Comparison of ENCODE assay signal across 18 cellular contexts in genomic region chr5:43171441-43171840, GRCh38. TPM values are rescaled to one million over a fixed set of nuclear protein-coding genes. Genes with fewer than 3 reads are reported as not detected.
DNase-seq lines count a peak whose midpoint lies in the region; ATAC-seq and TF ChIP-seq lines count a peak whose summit lies in the region.
"Had no signal": no experiment of that assay in that cellular context is flagged by ENCODE, and none has a peak within 500 bp of the region (broad histone marks: within the 10 kb centered on the region; RNA-seq: fewer than 3 reads in every experiment).

No MANE protein-coding gene starts in this region.

- POLR2A ChIA-PET in WTC11 (lab: Charles Lee), result no interaction called here

- no peaks in the 10 kb centered on the region for H3K9me3 ChIP-seq in neural progenitor cell (ENCODE audit: low read depth)
- H3K9me3 ChIP-seq: A549, BLaER1 had no signal

- peaks cover 5% of the 10 kb centered on the region for H3K4me1 Mint-ChIP-seq in activated CD8-positive, alpha-beta memory T cell treated with anti-CD3 and anti-CD28 coated beads, Interleukin-2, amount 10 ng/mL, durations not matched to agents 7 days and 5 days
- H3K4me1 Mint-ChIP-seq in WTC11 (peaks cover 14% of the 10 kb centered on the region), neural progenitor cell (no peaks in the 10 kb centered on the region)

- H3K27me3 Mint-ChIP-seq in activated CD8-positive, alpha-beta memory T cell treated with anti-CD3 and anti-CD28 coated beads, Interleukin-2, amount 10 ng/mL, durations not matched to agents 7 days and 5 days, result no peaks in the 10 kb centered on the region
- H3K27me3 Mint-ChIP-seq in WTC11 (ENCODE audit: low read depth) (no peaks in the 10 kb centered on the region), neural progenitor cell (ENCODE audit: insufficient read depth, low read depth) (no peaks in the 10 kb centered on the region)
- H3K27me3 Mint-ChIP-seq: CD4-positive, alpha-beta memory T cell had no signal

- H3K36me3 ChIP-seq in neural progenitor cell, result peaks cover 8% of the 10 kb centered on the region

- H3K27ac Mint-ChIP-seq in activated CD8-positive, alpha-beta memory T cell treated with anti-CD3 and anti-CD28 coated beads, Interleukin-2, amount 10 ng/mL, durations not matched to agents 7 days and 5 days, result no peak overlapping the region
- H3K27ac Mint-ChIP-seq in WTC11 (peak overlapping the region; percentile 88; the same call in 1 of the 2 replicates), neural progenitor cell (peak overlapping the region; percentile 35)

- peak; percentile 7 for DNase-seq in activated CD8-positive, alpha-beta memory T cell treated with anti-CD3 and anti-CD28 coated beads for 24 hours
- DNase-seq in activated CD8-positive, alpha-beta memory T cell treated with anti-CD3 and anti-CD28 coated beads, Interleukin-2, amount 10 ng/mL, durations not matched to agents 7 days and 5 days, result no peak
- no peak for DNase-seq in WTC11 (ENCODE audit: low spot score)
- DNase-seq in kidney glomerular epithelial cell (lab: John Stamatoyannopoulos, UW), result peak; percentile 44
- no peak for DNase-seq in neural progenitor cell (ENCODE audit: low spot score)
- no peak for DNase-seq in activated CD4-positive, alpha-beta T cell treated with anti-CD3 and anti-CD28 coated beads, Interleukin-2, amount 50 U/mL, for 1 hour
- no peak for DNase-seq in SHP77 (lab: John Stamatoyannopoulos, UW)
- no peak for DNase-seq in DMS114 treated with DMSO at 0.1 percent for 48 hours (lab: John Stamatoyannopoulos, UW; ENCODE audit: unreplicated experiment)
- DNase-seq: CD4-positive, alpha-beta memory T cell; DMS53; DND-41; H9 had no signal

- ATAC-seq in activated CD8-positive, alpha-beta memory T cell treated with anti-CD3 and anti-CD28 coated beads, Interleukin-2, amount 10 ng/mL, durations not matched to agents 7 days and 5 days, result no peak
- no peak for ATAC-seq in WTC11
- ATAC-seq: A549 had no signal

- CTCF ChIA-PET in activated CD8-positive, alpha-beta memory T cell treated with anti-CD3 and anti-CD28 coated beads, Interleukin-2, amount 10 ng/mL, durations not matched to agents 7 days and 5 days (lab: Charles Lee), result no interaction called here
- CTCF ChIA-PET in WTC11 (lab: Charles Lee), result no interaction called here

- H4K20me1 ChIP-seq in neural progenitor cell (ENCODE audit: low read depth), result peaks cover 3% of the 10 kb centered on the region

- H3K9ac ChIP-seq in neural progenitor cell, result no peak overlapping the region
- H3K9ac ChIP-seq: BLaER1 had no signal

- no peak overlapping the region for H3K4me3 Mint-ChIP-seq in activated CD8-positive, alpha-beta memory T cell treated with anti-CD3 and anti-CD28 coated beads, Interleukin-2, amount 10 ng/mL, durations not matched to agents 7 days and 5 days
- H3K4me3 Mint-ChIP-seq in WTC11 (no peak overlapping the region), neural progenitor cell (no peak overlapping the region)
- H3K4me3 Mint-ChIP-seq: CD14-positive monocyte; CD4-positive, alpha-beta memory T cell; H9 had no signal

- H3K4me3 ChIP-seq in neural progenitor cell, result no peak overlapping the region
- H3K4me3 ChIP-seq: A549, BLaER1 had no signal

- H3K79me2 ChIP-seq in neural progenitor cell (ENCODE audit: low read depth), result no peaks in the 10 kb centered on the region

- H2AFZ ChIP-seq in neural progenitor cell (replicated peaks), result no peak overlapping the region

- H3K4me2 ChIP-seq in neural progenitor cell, result no peak overlapping the region
- H3K4me2 ChIP-seq: A549, BLaER1 had no signal

- no peaks in the 10 kb centered on the region for H3F3A ChIP-seq in neural progenitor cell (ENCODE audit: low read depth)

- no peaks in the 10 kb centered on the region for H3K27me3 ChIP-seq in neural progenitor cell
- H3K27me3 ChIP-seq: BLaER1 had no signal

- no peaks in the 10 kb centered on the region for H3K4me1 ChIP-seq in neural progenitor cell
- H3K4me1 ChIP-seq: A549, BLaER1 had no signal

- no peaks in the 10 kb centered on the region for H3K9me3 Mint-ChIP-seq in activated CD8-positive, alpha-beta memory T cell treated with anti-CD3 and anti-CD28 coated beads, Interleukin-2, amount 10 ng/mL, durations not matched to agents 7 days and 5 days (ENCODE audit: low read depth)
- H3K9me3 Mint-ChIP-seq in WTC11 (no peaks in the 10 kb centered on the region), neural progenitor cell (no peaks in the 10 kb centered on the region)
- H3K9me3 Mint-ChIP-seq: CD14-positive monocyte; CD4-positive, alpha-beta memory T cell; H9 had no signal

- H3K36me3 Mint-ChIP-seq in activated CD8-positive, alpha-beta memory T cell treated with anti-CD3 and anti-CD28 coated beads, Interleukin-2, amount 10 ng/mL, durations not matched to agents 7 days and 5 days, result peaks cover 38% of the 10 kb centered on the region
- H3K36me3 Mint-ChIP-seq in WTC11 (peaks cover 30% of the 10 kb centered on the region), neural progenitor cell (peaks cover 36% of the 10 kb centered on the region)

- TF ChIP-seq CTCF in WTC11 (IDR thresholded peaks at IDR 0.05) (no peak), neural progenitor cell (IDR thresholded peaks at IDR 0.05) (no peak)

- H3K27ac ChIP-seq in neural progenitor cell, result no peak overlapping the region
- H3K27ac ChIP-seq: 22Rv1, A549, BLaER1 had no signal

TF ChIP-seq in WTC11, 78 proteins besides CTCF, POLR2A, EP300 and RAD21 (continues in another document):
- no peak for TF ChIP-seq CBFB (CRISPR knock-in tag; IDR thresholded peaks at IDR 0.05; ENCODE audit: low read depth)
- TF ChIP-seq ZNF317 (CRISPR knock-in tag; IDR thresholded peaks at IDR 0.05; ENCODE audit: borderline replicate concordance, low read depth), result no peak
- TF ChIP-seq ATF1 (CRISPR knock-in tag; IDR thresholded peaks at IDR 0.05), result no peak
- TF ChIP-seq ZBTB21 (CRISPR knock-in tag; IDR thresholded peaks at IDR 0.05; ENCODE audit: borderline replicate concordance), result no peak
- TF ChIP-seq SOX15 (CRISPR knock-in tag; IDR thresholded peaks at IDR 0.05), result no peak
- no peak for TF ChIP-seq FOXJ3 (CRISPR knock-in tag; IDR thresholded peaks at IDR 0.05; ENCODE audit: borderline replicate concordance)
- TF ChIP-seq MAX (CRISPR knock-in tag; IDR thresholded peaks at IDR 0.05), result no peak
- TF ChIP-seq RORB (CRISPR knock-in tag; IDR thresholded peaks at IDR 0.05), result no peak
- no peak for TF ChIP-seq JAZF1 (CRISPR knock-in tag; IDR thresholded peaks at IDR 0.05)
- TF ChIP-seq SP1 (CRISPR knock-in tag; conservative IDR thresholded peaks at IDR 0.05), result no peak
- no peak for TF ChIP-seq E2F4 (CRISPR knock-in tag; IDR thresholded peaks at IDR 0.05; ENCODE audit: borderline replicate concordance, low read depth)
- TF ChIP-seq ZNF425 (CRISPR knock-in tag; conservative IDR thresholded peaks at IDR 0.05), result no peak
- TF ChIP-seq ZNF416 (CRISPR knock-in tag; IDR thresholded peaks at IDR 0.05), result no peak
- no peak for TF ChIP-seq MXD4 (CRISPR knock-in tag; IDR thresholded peaks at IDR 0.05; ENCODE audit: borderline replicate concordance)

RNA-seq across cellular contexts. Expression of gene NIM1K, which starts 20.6 kb away (rescaled TPM):
- under 1 TPM; 0.50 to 0.66 TPM for total RNA-seq in activated CD8-positive, alpha-beta memory T cell treated with anti-CD3 and anti-CD28 coated beads, Interleukin-2, amount 10 ng/mL, durations not matched to agents 7 days and 5 days
- total RNA-seq in WTC11 (2021), result 0.07 to 0.14 TPM in 2 of 3 replicates, not detected in the other
- not detected in 2 replicates for total RNA-seq in neural progenitor cell (ENCODE audit: low replicate concordance)
- total RNA-seq: H1, HT-29 had no signal

RNA-seq across cellular contexts. Expression of gene ZNF131, which starts 50.7 kb away (rescaled TPM):
- 10 to 100 TPM; 39.9 to 56.2 TPM for total RNA-seq in activated CD8-positive, alpha-beta memory T cell treated with anti-CD3 and anti-CD28 coated beads, Interleukin-2, amount 10 ng/mL, durations not matched to agents 7 days and 5 days
- total RNA-seq in WTC11 (2021), result 34.7 to 37.2 TPM (median 36.0 TPM) in 3 replicates
- 56.3 and 96.5 TPM in 2 replicates for total RNA-seq in neural progenitor cell (ENCODE audit: low replicate concordance)

Comparison
In these comparisons a context has a peak if more than half of its experiments do, and no peak if none do; other contexts are left out.
1. DNase-seq: peak in activated CD8-positive, alpha-beta memory T cell treated with anti-CD3 and anti-CD28 coated beads for 24 hours (single experiment) and kidney glomerular epithelial cell (single experiment); none in activated CD8-positive, alpha-beta memory T cell treated with anti-CD3 and anti-CD28 coated beads, Interleukin-2, amount 10 ng/mL, durations not matched to agents 7 days and 5 days (single experiment), WTC11 (single experiment), neural progenitor cell (single experiment), activated CD4-positive, alpha-beta T cell treated with anti-CD3 and anti-CD28 coated beads, Interleukin-2, amount 50 U/mL, for 1 hour (single experiment), SHP77 (0 of 2) and DMS114 treated with DMSO at 0.1 percent for 48 hours (single experiment).